ENCODE assay signal across 9 cellular contexts in genomic region chr11:27204527-27204926, GRCh38.
A peak's percentile ranks its signal among the peaks of the same experiment; 100 is the strongest.
DNase-seq lines count a peak whose midpoint lies in the region; ATAC-seq and TF ChIP-seq lines count a peak whose summit lies in the region.
"Had no signal": no experiment of that assay in that cellular context is flagged by ENCODE, and none has a peak within 500 bp of the region (broad histone marks: within the 10 kb centered on the region; RNA-seq: fewer than 3 reads in every experiment).

No MANE protein-coding gene starts in this region.

- peaks cover 10% of the 10 kb centered on the region for H3K4me1 ChIP-seq in GM23338 (ENCODE audit: insufficient read depth)
- H3K4me1 ChIP-seq in hepatocyte (ENCODE audit: insufficient read depth) = peaks cover 74% of the 10 kb centered on the region
- peaks cover 13 to 18% (median 15%) of the 10 kb centered on the region in 4 donors for H3K4me1 ChIP-seq in esophagus muscularis mucosa

- 56% methylated on average over 3 of the region's 3 CpGs for WGBS in hepatocyte (ENCODE audit: low lambda C conversion rate, missing lambda C conversion rate)
- WGBS in esophagus muscularis mucosa = 80% methylated on average over 3 of the region's 3 CpGs

- H3K27ac ChIP-seq in GM23338 (ENCODE audit: low read depth) (no peak overlapping the region), hepatocyte (peak overlapping the region; percentile 83), esophagus muscularis mucosa (replicated peaks in 1 of 4) (no peak overlapping the region)

- peaks cover 9% of the 10 kb centered on the region for H3K4me1 Mint-ChIP-seq in GM23338

- no peak overlapping the region for H3K4me2 ChIP-seq in GM23338
- H3K4me2 ChIP-seq in hepatocyte = no peak overlapping the region

- H3K27me3 ChIP-seq in GM23338 (ENCODE audit: insufficient read depth) = no peaks in the 10 kb centered on the region
- no peaks in the 10 kb centered on the region for H3K27me3 ChIP-seq in hepatocyte
- H3K27me3 ChIP-seq in esophagus muscularis mucosa = no peaks in the 10 kb centered on the region
- H3K27me3 ChIP-seq: vagina had no signal

- H3K9me3 ChIP-seq in hepatocyte (ENCODE audit: low read depth) = no peaks in the 10 kb centered on the region
- no peaks in the 10 kb centered on the region for H3K9me3 ChIP-seq in esophagus muscularis mucosa
- H3K9me3 ChIP-seq: vagina had no signal

- intact Hi-C loops in esophagus muscularis mucosa (cut with DNase I) = no loop called here

- ATAC-seq in GM23338 (peak; percentile 73), HG03139 (IDR thresholded peaks at IDR 0.05; ENCODE audit: unreplicated experiment) (no peak)

- H3K27ac Mint-ChIP-seq in GM23338 = no peak overlapping the region

- H3K36me3 ChIP-seq in GM23338 (ENCODE audit: insufficient read depth) = 0 out of 2 replicates have a peak, but pooled peaks cover 3% of the 10 kb centered on the region
- no peaks in the 10 kb centered on the region for H3K36me3 ChIP-seq in hepatocyte (replicated peaks; ENCODE audit: insufficient read depth, low read depth)
- H3K36me3 ChIP-seq in esophagus muscularis mucosa = no peaks in the 10 kb centered on the region
- H3K36me3 ChIP-seq: vagina had no signal

- H4K20me1 ChIP-seq in GM23338 (replicated peaks; ENCODE audit: insufficient read depth) (no peaks in the 10 kb centered on the region), hepatocyte (ENCODE audit: insufficient read depth, poor library complexity, severe bottlenecking) (no peaks in the 10 kb centered on the region)

- H3K4me3 ChIP-seq in GM23338 = no peak overlapping the region
- no peak overlapping the region for H3K4me3 ChIP-seq in hepatocyte
- no peak overlapping the region for H3K4me3 ChIP-seq in esophagus muscularis mucosa
- H3K4me3 ChIP-seq: vagina had no signal

- H3K9me3 Mint-ChIP-seq in GM23338 = no peaks in the 10 kb centered on the region

- no peaks in the 10 kb centered on the region for H3F3A ChIP-seq in GM23338 (replicated peaks; ENCODE audit: low read depth)

- no peaks in the 10 kb centered on the region for H3K36me3 Mint-ChIP-seq in GM23338 (ENCODE audit: low read depth)

- TF ChIP-seq POLR2A in esophagus muscularis mucosa (IDR thresholded peaks at IDR 0.05; ENCODE audit: low read depth) = no peak

- no peak overlapping the region for H3K4me3 Mint-ChIP-seq in GM23338

- H3K27me3 Mint-ChIP-seq in GM23338 (ENCODE audit: insufficient read depth, low read depth, poor library complexity) = peaks cover 2% of the 10 kb centered on the region

- TF ChIP-seq CTCF in GM23338 (conservative IDR thresholded peaks at IDR 0.05; ENCODE audit: low read depth in 2 of 2) (peak; percentile 77 to 84), hepatocyte (IDR thresholded peaks at IDR 0.05; ENCODE audit: poor library complexity) (peak; percentile 30), esophagus muscularis mucosa (IDR thresholded peaks at IDR 0.05) (peak in 1 of 3 experiments; percentile 17)

- DNase-seq in ELR (ENCODE audit: low read depth) (peak; percentile 52), GM23338 (ENCODE audit: low spot score) (peak; percentile 56), NCI-H748 (lab: John Stamatoyannopoulos, UW; ENCODE audit: unreplicated experiment) (peak; percentile 46), hepatocyte (ENCODE audit: low spot score) (no peak), esophagus muscularis mucosa (ENCODE audit: extremely low spot score) (no peak), GOT3 (lab: John Stamatoyannopoulos, UW) (no peak), COR-L47 (lab: John Stamatoyannopoulos, UW) (no peak)

- H3K79me2 ChIP-seq in GM23338 (replicated peaks; ENCODE audit: insufficient read depth) (no peaks in the 10 kb centered on the region), hepatocyte (no peaks in the 10 kb centered on the region)

- no peak for TF ChIP-seq EP300 in esophagus muscularis mucosa (IDR thresholded peaks at IDR 0.05)

- H2AFZ ChIP-seq in GM23338 (no peak overlapping the region), hepatocyte (no peak overlapping the region)

- H3K9me2 ChIP-seq in GM23338 (ENCODE audit: insufficient read depth) (peaks cover 9% of the 10 kb centered on the region; the same call in 1 of the 2 replicates), hepatocyte (replicated peaks; ENCODE audit: insufficient read depth) (no peaks in the 10 kb centered on the region)

TF ChIP-seq in GM23338, 12 proteins besides CTCF, POLR2A, EP300 and RAD21 (continues in another document):
- TF ChIP-seq REST (IDR thresholded peaks at IDR 0.05; ENCODE audit: unreplicated experiment) (no peak), NANOG (IDR thresholded peaks at IDR 0.05; ENCODE audit: borderline replicate concordance) (no peak), CREB1 (CRISPR knock-in tag; IDR thresholded peaks at IDR 0.05; ENCODE audit: low read depth) (no peak), STAT1 (IDR thresholded peaks at IDR 0.05; ENCODE audit: unreplicated experiment) (no peak)

Comparison
In these comparisons a context has a peak if more than half of its experiments do, and no peak if none do; other contexts are left out.
1. DNase-seq: peak in ELR (single experiment), GM23338 (single experiment) and NCI-H748 (single experiment); none in hepatocyte (single experiment), esophagus muscularis mucosa (single experiment), GOT3 (single experiment) and COR-L47 (single experiment).